Comparison of ENCODE assay signal across 8 cellular contexts in genomic region chr3:196739671-196740475, GRCh38. TPM values are rescaled to one million over a fixed set of nuclear protein-coding genes. Genes with fewer than 3 reads are reported as not detected.
DNase-seq lines count a peak whose midpoint lies in the region; ATAC-seq lines count a peak whose summit lies in the region.

Gene PAK2, plus strand, starts transcription at chr3:196739857. Its CDS starts 42,790 bp downstream, at chr3:196782647.

- peak within 1 kb of the TSS; percentile 99 to 100 for H3K27ac Mint-ChIP-seq in activated naive CD4-positive, alpha-beta T cell treated with anti-CD3 and anti-CD28 coated beads, Interleukin-2, amount 50 U/mL, for 72 hours

- H3K4me3 ChIP-seq in GM08714 (ENCODE audit: low read length), result peak within 1 kb of the TSS; percentile 75

- ATAC-seq in HG02623 (IDR thresholded peaks at IDR 0.05; ENCODE audit: unreplicated experiment), result peak; percentile 82
- ATAC-seq in activated naive CD4-positive, alpha-beta T cell treated with anti-CD3 and anti-CD28 coated beads, Interleukin-2, amount 50 U/mL, for 72 hours, result peak; percentile 91 to 95

- peaks cover 17 to 34% of the 10 kb centered on the region in 2 donors for H3K36me3 Mint-ChIP-seq in activated naive CD4-positive, alpha-beta T cell treated with anti-CD3 and anti-CD28 coated beads, Interleukin-2, amount 50 U/mL, for 72 hours

- H3K27ac ChIP-seq in substantia nigra (ENCODE audit: low read depth, low read length, poor library complexity, severe bottlenecking), result peak within 1 kb of the TSS; percentile 95

- H3K9me3 Mint-ChIP-seq in activated naive CD4-positive, alpha-beta T cell treated with anti-CD3 and anti-CD28 coated beads, Interleukin-2, amount 50 U/mL, for 72 hours, result peaks cover 0 to 5% of the 10 kb centered on the region in 2 donors

- peak; percentile 71 for DNase-seq in NCI-H128 (lab: John Stamatoyannopoulos, UW; ENCODE audit: unreplicated experiment)
- DNase-seq in SKM-1 treated with dmso at 0.1 percent for 144 hours (lab: John Stamatoyannopoulos, UW; ENCODE audit: unreplicated experiment), result peak; percentile 94
- DNase-seq in activated naive CD4-positive, alpha-beta T cell treated with anti-CD3 and anti-CD28 coated beads, Interleukin-2, amount 50 U/mL, for 72 hours (ENCODE audit: low spot score in 2 of 2), result peak; percentile 87 to 88
- DNase-seq in globus pallidus (ENCODE audit: low spot score), result peak; percentile 94
- DNase-seq in nucleus accumbens (lab: John Stamatoyannopoulos, UW), result peak; percentile 41 to 97 (median 90)
- peak; percentile 65 to 97 (median 90) for DNase-seq in substantia nigra (lab: John Stamatoyannopoulos, UW)

RNA-seq across cellular contexts. Expression of gene PAK2, which starts in this region (rescaled TPM):
- 100 to 1,000 TPM in 1 of 2 donors, 10 to 100 TPM in 1; 73.5 to 102 TPM for total RNA-seq in activated naive CD4-positive, alpha-beta T cell treated with anti-CD3 and anti-CD28 coated beads, Interleukin-2, amount 50 U/mL, for 72 hours

Comparison
In these comparisons a context has a peak if more than half of its experiments do, and no peak if none do; other contexts are left out.
1. Peak in every context shown above with its lines: DNase-seq, ATAC-seq, H3K4me3 ChIP-seq and H3K27ac ChIP-seq.